Comparison of ENCODE assay signal across 28 cellular contexts in genomic region chrX:111355523-111356122, GRCh38. TPM values are rescaled to one million over a fixed set of nuclear protein-coding genes. Genes with fewer than 3 reads are reported as not detected.
"Had no signal": no experiment of that assay in that cellular context is flagged by ENCODE, and none has a peak within 500 bp of the region (broad histone marks: within the 10 kb centered on the region; RNA-seq: fewer than 3 reads in every experiment).

No MANE protein-coding gene starts in this region.

- H3K4me3 Mint-ChIP-seq: dendritic cell treated with granulocyte-macrophage colony-stimulating factor and Interleukin-4, amounts not matched to agents 40 ng/mL and 50 ng/mL, for 4 days; effector memory CD8-positive, alpha-beta T cell; endodermal cell; mesothelial cell of epicardium had no signal

- H3K27ac Mint-ChIP-seq: dendritic cell treated with granulocyte-macrophage colony-stimulating factor and Interleukin-4, amounts not matched to agents 40 ng/mL and 50 ng/mL, for 4 days; effector memory CD8-positive, alpha-beta T cell; endodermal cell; mesothelial cell of epicardium had no signal

- H3K27me3 ChIP-seq: esophagus squamous epithelium, foreskin keratinocyte, gastroesophageal sphincter had no signal

- H3K36me3 ChIP-seq: esophagus squamous epithelium, gastroesophageal sphincter, heart right ventricle, left ventricle myocardium inferior, lower lobe of right lung had no signal

- H3K9me3 Mint-ChIP-seq: dendritic cell treated with granulocyte-macrophage colony-stimulating factor and Interleukin-4, amounts not matched to agents 40 ng/mL and 50 ng/mL, for 4 days; effector memory CD8-positive, alpha-beta T cell; endodermal cell had no signal

- H3K4me3 ChIP-seq: esophagus squamous epithelium, gastroesophageal sphincter, heart right ventricle, left ventricle myocardium inferior, lower lobe of right lung, mucosa of descending colon had no signal

- DNase-seq: cortex of kidney; effector CD8-positive, alpha-beta T cell; effector memory CD8-positive, alpha-beta T cell; endodermal cell; erythroblast; esophagus squamous epithelium; foreskin keratinocyte; hippocampal formation; left cardiac atrium; left ventricle myocardium inferior; lower lobe of right lung; mesenchymal stem cell; mucosa of descending colon had no signal

- H3K27ac ChIP-seq: epithelial cell of prostate, esophagus squamous epithelium, foreskin keratinocyte, gastroesophageal sphincter, heart right ventricle, left ventricle myocardium inferior, lower lobe of right lung had no signal

- H3K4me1 ChIP-seq: foreskin keratinocyte, left ventricle myocardium inferior, lower lobe of right lung had no signal

- H3K27me3 Mint-ChIP-seq: dendritic cell treated with granulocyte-macrophage colony-stimulating factor and Interleukin-4, amounts not matched to agents 40 ng/mL and 50 ng/mL, for 4 days; effector memory CD8-positive, alpha-beta T cell had no signal

- ATAC-seq: effector memory CD8-positive, alpha-beta T cell; esophagus mucosa; foreskin keratinocyte; gastroesophageal sphincter; lower lobe of right lung; mucosa of descending colon had no signal

- H3K9me3 ChIP-seq: esophagus squamous epithelium, gastroesophageal sphincter, heart right ventricle, left ventricle myocardium inferior, lower lobe of right lung, mucosa of descending colon had no signal

- FAIRE-seq: endometrium, frontal cortex, islet of Langerhans, keratinocyte had no signal

- H3K4me1 Mint-ChIP-seq: mesothelial cell of epicardium had no signal

RNA-seq across cellular contexts. Expression of gene DCX, which starts 56.4 kb away (rescaled TPM):
- total RNA-seq: dermis microvascular lymphatic vessel endothelial cell, fibroblast of villous mesenchyme, foreskin keratinocyte, kidney epithelial cell, left cardiac atrium, lower lobe of right lung, lung microvascular endothelial cell, mesenteric fat pad had no signal
- polyA plus RNA-seq: foreskin keratinocyte, keratinocyte had no signal
